In genomic region chr4:168830777-168831512, GRCh38 we compare ENCODE assay signal across 8 cellular contexts.
DNase-seq lines count a peak whose midpoint lies in the region; ATAC-seq and TF ChIP-seq lines count a peak whose summit lies in the region.

No MANE protein-coding gene starts in this region.

- POLR2A ChIA-PET in SK-N-SH (lab: Yijun Ruan, JAX), result interaction anchor here (1.1 to 1.3 kb wide), 4 partner anchors 8 to 246 kb away, joined by 3 to 5 read pairs (median 5); no protein-coding TSS in a partner anchor

- peaks cover 9% of the 10 kb centered on the region in 2 donors for H3K36me3 Mint-ChIP-seq in stimulated activated naive B cell treated with anti-CD40 and anti-IgM and Interleukin-4, amounts not matched to agents 10 μg/mL and 1 μg/mL and 100 μg/mL, for 72 hours

- H2AFZ ChIP-seq in SK-N-SH (ENCODE audit: low read depth), result peak overlapping the region; percentile 94

- DNase-seq in NCI-H82 (lab: John Stamatoyannopoulos, UW) (peak; percentile 36), NCI-H82 treated with DMSO at 0.1 percent for 48 hours (lab: John Stamatoyannopoulos, UW; ENCODE audit: unreplicated experiment) (no peak), SK-N-SH (peak; percentile 32), glomerular visceral epithelial cell (ENCODE audit: extremely low spot score) (peak; percentile 41), putamen (ENCODE audit: low spot score) (no peak), NCI-H2107 treated with DMSO at 0.1 percent for 48 hours (lab: John Stamatoyannopoulos, UW; ENCODE audit: unreplicated experiment) (no peak)
- no peak for DNase-seq in stimulated activated naive B cell treated with anti-CD40 and anti-IgM and Interleukin-4, amounts not matched to agents 10 μg/mL and 1 μg/mL and 100 μg/mL, for 72 hours

- peaks cover 14 to 36% of the 10 kb centered on the region in 2 donors for H3K4me1 Mint-ChIP-seq in stimulated activated naive B cell treated with anti-CD40 and anti-IgM and Interleukin-4, amounts not matched to agents 10 μg/mL and 1 μg/mL and 100 μg/mL, for 72 hours

- no peak overlapping the region for H3K27ac Mint-ChIP-seq in stimulated activated naive B cell treated with anti-CD40 and anti-IgM and Interleukin-4, amounts not matched to agents 10 μg/mL and 1 μg/mL and 100 μg/mL, for 72 hours

- H3F3A ChIP-seq in SK-N-SH (replicated peaks; ENCODE audit: insufficient read depth), result peaks cover 8% of the 10 kb centered on the region

- peak overlapping the region; percentile 96; the same call in 1 of the 2 replicates for H3K9ac ChIP-seq in SK-N-SH

- no peaks in the 10 kb centered on the region for H3K9me2 ChIP-seq in SK-N-SH

- 84% methylated on average over 6 of the region's 6 CpGs for WGBS in SK-N-SH (ENCODE audit: low lambda C conversion rate)

- peak overlapping the region; percentile 82 to 93; a peak in 3 of 4 replicates for H3K4me3 ChIP-seq in SK-N-SH (ENCODE audit: low read depth in 2 of 2, low read length in 1 of 2)

- peaks cover 45 to 47% of the 10 kb centered on the region in 2 donors for H3K27me3 Mint-ChIP-seq in stimulated activated naive B cell treated with anti-CD40 and anti-IgM and Interleukin-4, amounts not matched to agents 10 μg/mL and 1 μg/mL and 100 μg/mL, for 72 hours

- H3K9me3 Mint-ChIP-seq in stimulated activated naive B cell treated with anti-CD40 and anti-IgM and Interleukin-4, amounts not matched to agents 10 μg/mL and 1 μg/mL and 100 μg/mL, for 72 hours, result no peaks in the 10 kb centered on the region

- H3K4me3 Mint-ChIP-seq in stimulated activated naive B cell treated with anti-CD40 and anti-IgM and Interleukin-4, amounts not matched to agents 10 μg/mL and 1 μg/mL and 100 μg/mL, for 72 hours, result peak overlapping the region; percentile 90 to 91

- peaks cover 10 to 13% of the 10 kb centered on the region in 2 experiments; a peak in 3 of 4 replicates for H3K4me1 ChIP-seq in SK-N-SH (ENCODE audit: control insufficient read depth in 1 of 2, insufficient read depth in 2 of 2, low read depth in 1 of 2, low read length in 1 of 2)

- peak overlapping the region; percentile 89 for H3K4me2 ChIP-seq in SK-N-SH

- no peak for TF ChIP-seq EP300 in SK-N-SH (IDR thresholded peaks at IDR 0.05; ENCODE audit: borderline replicate concordance in 1 of 2, low read depth in 1 of 2, low read length in 1 of 2)

- ATAC-seq in stimulated activated naive B cell treated with anti-CD40 and anti-IgM and Interleukin-4, amounts not matched to agents 10 μg/mL and 1 μg/mL and 100 μg/mL, for 72 hours (replicated peaks), result peak; percentile 64 to 70
- no peak for ATAC-seq in GM19324 (IDR thresholded peaks at IDR 0.05; ENCODE audit: low FRiP score, unreplicated experiment)

- TF ChIP-seq RAD21 in SK-N-SH (IDR thresholded peaks at IDR 0.05; ENCODE audit: low read length), result no peak

- peaks cover 41% of the 10 kb centered on the region for H3K79me2 ChIP-seq in SK-N-SH (ENCODE audit: insufficient read depth)

- peak overlapping the region; percentile 80 to 90; a peak in 3 of 4 replicates for H3K27ac ChIP-seq in SK-N-SH (ENCODE audit: low read depth in 2 of 2, low read length in 1 of 2)

- peaks cover 25% of the 10 kb centered on the region for H4K20me1 ChIP-seq in SK-N-SH (ENCODE audit: insufficient read depth)

- no peaks in the 10 kb centered on the region for H3K9me3 ChIP-seq in SK-N-SH

- TF ChIP-seq CTCF in SK-N-SH (IDR thresholded peaks at IDR 0.05), result no peak

- peaks cover 1 to 11% of the 10 kb centered on the region in 2 experiments for H3K36me3 ChIP-seq in SK-N-SH (replicated peaks in 1 of 2; ENCODE audit: control insufficient read depth in 1 of 2, insufficient read depth in 2 of 2, low read length in 1 of 2)

- CTCF ChIA-PET in SK-N-SH (lab: Yijun Ruan, JAX), result interaction anchor here (1.0 to 4.8 kb wide), 10 partner anchors 9 to 245 kb away, joined by 3 to 61 read pairs (median 6); no protein-coding TSS in a partner anchor

- H3K27me3 ChIP-seq in SK-N-SH (ENCODE audit: insufficient read depth), result no peaks in the 10 kb centered on the region

TF ChIP-seq in SK-N-SH, 30 proteins besides CTCF, POLR2A, EP300 and RAD21:
- TF ChIP-seq FOXJ3 (CRISPR knock-in tag; IDR thresholded peaks at IDR 0.05), result no peak
- no peak for TF ChIP-seq SMC3 (IDR thresholded peaks at IDR 0.05; ENCODE audit: low read depth, low read length)
- TF ChIP-seq SIN3A (IDR thresholded peaks at IDR 0.05; ENCODE audit: borderline replicate concordance, low read depth, low read length), result no peak
- no peak for TF ChIP-seq TEAD4 (IDR thresholded peaks at IDR 0.05; ENCODE audit: borderline replicate concordance, insufficient read depth)
- no peak for TF ChIP-seq MEF2A (IDR thresholded peaks at IDR 0.05; ENCODE audit: borderline replicate concordance, low read depth)
- TF ChIP-seq NRF1 (IDR thresholded peaks at IDR 0.05; ENCODE audit: low read depth, low read length), result no peak
- TF ChIP-seq NFIC (IDR thresholded peaks at IDR 0.05; ENCODE audit: borderline replicate concordance), result no peak
- no peak for TF ChIP-seq YY1 (IDR thresholded peaks at IDR 0.05; ENCODE audit: low read depth)
- TF ChIP-seq FOXM1 (IDR thresholded peaks at IDR 0.05; ENCODE audit: low read depth), result no peak
- TF ChIP-seq EZH2phosphoT487 (IDR thresholded peaks at IDR 0.05; ENCODE audit: borderline replicate concordance, low read depth), result no peak
- no peak for TF ChIP-seq USF1 (IDR thresholded peaks at IDR 0.05; ENCODE audit: borderline replicate concordance, low read depth)
- TF ChIP-seq RCOR1 (IDR thresholded peaks at IDR 0.05; ENCODE audit: low read length), result no peak
- no peak for TF ChIP-seq FOSL2 (IDR thresholded peaks at IDR 0.05; ENCODE audit: borderline replicate concordance, low read depth)
- TF ChIP-seq ZBTB33 (IDR thresholded peaks at IDR 0.05; ENCODE audit: borderline replicate concordance, low read depth), result no peak
- TF ChIP-seq, protein P1, sequence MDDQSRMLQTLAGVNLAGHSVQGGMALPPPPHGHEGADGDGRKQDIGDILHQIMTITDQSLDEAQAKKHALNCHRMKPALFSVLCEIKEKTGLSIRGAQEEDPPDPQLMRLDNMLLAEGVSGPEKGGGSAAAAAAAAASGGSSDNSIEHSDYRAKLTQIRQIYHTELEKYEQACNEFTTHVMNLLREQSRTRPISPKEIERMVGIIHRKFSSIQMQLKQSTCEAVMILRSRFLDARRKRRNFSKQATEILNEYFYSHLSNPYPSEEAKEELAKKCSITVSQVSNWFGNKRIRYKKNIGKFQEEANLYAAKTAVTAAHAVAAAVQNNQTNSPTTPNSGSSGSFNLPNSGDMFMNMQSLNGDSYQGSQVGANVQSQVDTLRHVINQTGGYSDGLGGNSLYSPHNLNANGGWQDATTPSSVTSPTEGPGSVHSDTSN (IDR thresholded peaks at IDR 0.05), result no peak
- TF ChIP-seq MXI1 (IDR thresholded peaks at IDR 0.05; ENCODE audit: low read depth, low read length), result no peak
TF ChIP-seq in SK-N-SH: peak in this region for 0.

Comparison
In these comparisons a context has a peak if more than half of its experiments do, and no peak if none do; other contexts are left out.
1. DNase-seq: peak in NCI-H82 (single experiment), SK-N-SH (single experiment) and glomerular visceral epithelial cell (single experiment); none in NCI-H82 treated with DMSO at 0.1 percent for 48 hours (single experiment), stimulated activated naive B cell treated with anti-CD40 and anti-IgM and Interleukin-4, amounts not matched to agents 10 μg/mL and 1 μg/mL and 100 μg/mL, for 72 hours (single experiment), putamen (single experiment) and NCI-H2107 treated with DMSO at 0.1 percent for 48 hours (single experiment).